8 cellular contexts compared by ENCODE assay signal in genomic region chr2:7203056-7203467, GRCh38.
DNase-seq lines count a peak whose midpoint lies in the region; ATAC-seq and TF ChIP-seq lines count a peak whose summit lies in the region.

No MANE protein-coding gene starts in this region.

- BruUV-seq in OCI-LY7 (replicated peaks; lab: Mats Ljungman, UMichigan), result no TSS peak

- peak; percentile 99 for TF ChIP-seq CTCF in OCI-LY7 (conservative IDR thresholded peaks at IDR 0.05; ENCODE audit: low read length)
- TF ChIP-seq CTCF in fibroblast of pulmonary artery (IDR thresholded peaks at IDR 0.05; ENCODE audit: low read length, missing control alignments), result peak; percentile 86
- TF ChIP-seq CTCF in ovary (IDR thresholded peaks at IDR 0.05), result peak; percentile 21 to 67 (median 47)
- peak; percentile 99 for TF ChIP-seq CTCF in type B pancreatic cell (conservative IDR thresholded peaks at IDR 0.05)

- H3K9me3 ChIP-seq in OCI-LY7 (ENCODE audit: low read length), result no peaks in the 10 kb centered on the region
- H3K9me3 ChIP-seq in ovary, result no peaks in the 10 kb centered on the region

- no peaks in the 10 kb centered on the region for H4K20me1 ChIP-seq in OCI-LY7 (ENCODE audit: insufficient read depth, low read length)

- CTCF ChIA-PET in OCI-LY7 (lab: Charles Lee; ENCODE audit: unreplicated experiment), result no interaction called here

- H3K27me3 Mint-ChIP-seq in activated T-cell treated with anti-CD3 and anti-CD28 coated beads, Interleukin-2, amount 50 U/mL, for 4 hours (ENCODE audit: low read depth), result no peaks in the 10 kb centered on the region
- H3K27me3 Mint-ChIP-seq in type B pancreatic cell, result peaks cover 3% of the 10 kb centered on the region

- no peaks in the 10 kb centered on the region for H3K9me2 ChIP-seq in OCI-LY7 (ENCODE audit: insufficient read depth, low read length)

- H3K36me3 Mint-ChIP-seq in activated T-cell treated with anti-CD3 and anti-CD28 coated beads, Interleukin-2, amount 50 U/mL, for 4 hours (ENCODE audit: insufficient read depth), result no peaks in the 10 kb centered on the region
- no peaks in the 10 kb centered on the region for H3K36me3 Mint-ChIP-seq in type B pancreatic cell

- no peak for TF ChIP-seq POLR2A in ovary (IDR thresholded peaks at IDR 0.05)

- H3K4me1 ChIP-seq in OCI-LY7 (ENCODE audit: insufficient read depth, low read length, poor library complexity, severe bottlenecking), result no peaks in the 10 kb centered on the region
- no peaks in the 10 kb centered on the region for H3K4me1 ChIP-seq in ovary (ENCODE audit: insufficient read depth)

- intact Hi-C loops in OCI-LY7 (cut with micrococcal nuclease; ENCODE audit: unreplicated experiment) (loop anchor here (5.0 kb wide), 4 partner anchors 106 to 1484 kb away; no protein-coding TSS in a partner anchor), ovary (cut with DNase I) (no loop called here)

- H3K27ac Mint-ChIP-seq in type B pancreatic cell, result no peak overlapping the region

- WGBS in ovary, 3 donors, result 1 to 3% (median 1%) methylated on average over 4 of the region's 4 CpGs

- no peaks in the 10 kb centered on the region for H3K79me2 ChIP-seq in OCI-LY7 (ENCODE audit: insufficient read depth, low read depth, low read length)

- no peak for ATAC-seq in activated T-cell treated with anti-CD3 and anti-CD28 coated beads, Interleukin-2, amount 50 U/mL, for 4 hours
- ATAC-seq in GM19467 (IDR thresholded peaks at IDR 0.05; ENCODE audit: unreplicated experiment), result no peak

- no peak overlapping the region for H3K4me3 ChIP-seq in Jurkat, Clone E6-1 (ENCODE audit: low read length)
- no peak overlapping the region for H3K4me3 ChIP-seq in OCI-LY7 (ENCODE audit: low read depth, low read length, poor library complexity, severe bottlenecking)
- H3K4me3 ChIP-seq in fibroblast of pulmonary artery (replicated peaks; ENCODE audit: low read depth, low read length), result no peak overlapping the region
- no peak overlapping the region for H3K4me3 ChIP-seq in ovary

- TF ChIP-seq EP300 in ovary (IDR thresholded peaks at IDR 0.05), result no peak

- POLR2A ChIA-PET in OCI-LY7 (lab: Charles Lee), result interaction anchor here (0.6 to 0.7 kb wide), 5 partner anchors 95 to 319 kb away, joined by 3 read pairs; no protein-coding TSS in a partner anchor

- no peaks in the 10 kb centered on the region for H3K4me1 Mint-ChIP-seq in activated T-cell treated with anti-CD3 and anti-CD28 coated beads, Interleukin-2, amount 50 U/mL, for 4 hours (ENCODE audit: low read depth)
- H3K4me1 Mint-ChIP-seq in type B pancreatic cell (ENCODE audit: unreplicated experiment), result peaks cover 18% of the 10 kb centered on the region

- H3K9me3 Mint-ChIP-seq in activated T-cell treated with anti-CD3 and anti-CD28 coated beads, Interleukin-2, amount 50 U/mL, for 4 hours, result no peaks in the 10 kb centered on the region
- peaks cover 5% of the 10 kb centered on the region for H3K9me3 Mint-ChIP-seq in type B pancreatic cell

- H3K4me2 ChIP-seq in OCI-LY7 (ENCODE audit: low read length), result no peak overlapping the region

- H3K27ac ChIP-seq in OCI-LY7 (ENCODE audit: low read depth, low read length, poor library complexity, severe bottlenecking) (no peak overlapping the region), ovary (no peak overlapping the region)

- no peak overlapping the region for H2AFZ ChIP-seq in OCI-LY7 (ENCODE audit: low read length)

- H3K27me3 ChIP-seq in ovary, result no peaks in the 10 kb centered on the region

- H3K4me3 Mint-ChIP-seq in activated T-cell treated with anti-CD3 and anti-CD28 coated beads, Interleukin-2, amount 50 U/mL, for 4 hours, result no peak overlapping the region
- H3K4me3 Mint-ChIP-seq in type B pancreatic cell, result peak overlapping the region; percentile 40

- H3K36me3 ChIP-seq in OCI-LY7 (ENCODE audit: insufficient read depth, low read length), result no peaks in the 10 kb centered on the region
- no peaks in the 10 kb centered on the region for H3K36me3 ChIP-seq in ovary

- peak; percentile 78 for DNase-seq in GM03348 (ENCODE audit: low spot score)
- peak; percentile 51 for DNase-seq in Jurkat, Clone E6-1 (ENCODE audit: low read depth, low spot score)
- DNase-seq in OCI-LY7 (ENCODE audit: low spot score), result peak; percentile 67
- peak; percentile 44 for DNase-seq in activated T-cell treated with anti-CD3 and anti-CD28 coated beads, Interleukin-2, amount 50 U/mL, for 4 hours
- peak; percentile 65 for DNase-seq in fibroblast of pulmonary artery (ENCODE audit: low read depth)
- DNase-seq in ovary, result peak in 4 of 5 donors; percentile 25 to 43 (median 37)
- DNase-seq in type B pancreatic cell (ENCODE audit: extremely low spot score, unreplicated experiment), result no peak

Comparison
In these comparisons a context has a peak if more than half of its experiments do, and no peak if none do; other contexts are left out.
1. CTCF ChIP-seq: peak in every context shown above with its lines; median percentile 99 in OCI-LY7; 99 in type B pancreatic cell; 86 in fibroblast of pulmonary artery; 47 in ovary.